Comparison of ENCODE assay signal across 9 cellular contexts in the genomic region with DNA sequence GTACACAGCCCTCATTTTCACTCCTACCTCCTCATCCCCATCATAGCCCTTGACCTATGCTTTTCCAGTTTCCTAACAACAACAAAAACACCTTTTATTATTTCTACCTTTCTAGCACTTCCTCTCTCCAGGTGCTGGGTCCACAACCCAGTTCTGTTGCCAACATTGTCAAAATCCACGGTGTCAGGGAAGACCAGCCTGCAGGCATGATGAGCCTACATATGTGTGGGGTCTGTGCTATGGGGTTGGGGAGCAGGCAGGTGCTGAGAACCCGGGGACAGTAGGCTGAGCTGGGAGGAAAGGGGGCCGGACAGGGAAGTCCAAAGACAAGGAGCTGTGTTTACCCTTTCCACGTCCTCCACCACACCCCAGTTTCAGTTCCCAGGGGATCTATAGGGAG. TPM values are rescaled to one million over a fixed set of nuclear protein-coding genes. Genes with fewer than 3 reads are reported as not detected.
DNase-seq lines count a peak whose midpoint lies in the region; ATAC-seq and TF ChIP-seq lines count a peak whose summit lies in the region.
"Had no signal": no experiment of that assay in that cellular context is flagged by ENCODE, and none has a peak within 500 bp of the region (broad histone marks: within the 10 kb centered on the region; RNA-seq: fewer than 3 reads in every experiment).

No MANE protein-coding gene starts in this region.

- WGBS in urinary bladder, result 52% methylated on average over 4 of the region's 4 CpGs

- H3K4me1 Mint-ChIP-seq in MCF 10A (ENCODE audit: insufficient read depth, unreplicated experiment) (peaks cover 28% of the 10 kb centered on the region), mesothelial cell of epicardium (peaks cover 18% of the 10 kb centered on the region)

- H3K4me3 ChIP-seq in cardiac muscle cell (peak overlapping the region; percentile 82), urinary bladder (ENCODE audit: low read depth, low read length) (peak overlapping the region; percentile 89)

- peaks cover 8% of the 10 kb centered on the region for H3K27me3 ChIP-seq in cardiac muscle cell

- ATAC-seq in Right ventricle myocardium superior (ENCODE audit: poor library complexity), result no peak

- BruUV-seq in MCF 10A (replicated peaks; lab: Mats Ljungman, UMichigan), result no TSS peak

- intact Hi-C loops in Right ventricle myocardium superior (cut with DNase I) (loop anchor here (2.0 kb wide), 1 partner anchor 312 kb away; no protein-coding TSS in a partner anchor), MCF 10A (cut with micrococcal nuclease) (loop anchor here (1.0 kb wide), 1 partner anchor 318 kb away; no protein-coding TSS in a partner anchor)

- TF ChIP-seq CTCF in cardiac muscle cell (IDR thresholded peaks at IDR 0.05; ENCODE audit: low read depth, low read length), result no peak
- no peak for TF ChIP-seq CTCF in MCF 10A (IDR thresholded peaks at IDR 0.05; ENCODE audit: unreplicated experiment)
- TF ChIP-seq CTCF in mesothelial cell of epicardium (IDR thresholded peaks at IDR 0.05; ENCODE audit: unreplicated experiment), result no peak

- peak overlapping the region; percentile 99 for H3K27ac Mint-ChIP-seq in MCF 10A (ENCODE audit: low read depth, unreplicated experiment)
- H3K27ac Mint-ChIP-seq in mesothelial cell of epicardium, result peak overlapping the region; percentile 97

- no peaks in the 10 kb centered on the region for H3K27me3 Mint-ChIP-seq in MCF 10A (ENCODE audit: insufficient read depth, unreplicated experiment)
- peaks cover 6% of the 10 kb centered on the region for H3K27me3 Mint-ChIP-seq in mesothelial cell of epicardium (ENCODE audit: low read depth)

- H3K9me3 ChIP-seq in cardiac muscle cell (ENCODE audit: low read depth), result no peaks in the 10 kb centered on the region

- H3K27ac ChIP-seq in cardiac muscle cell, result no peak overlapping the region
- H3K27ac ChIP-seq in urinary bladder (ENCODE audit: low read depth), result no peak overlapping the region

- H3K9me3 Mint-ChIP-seq in MCF 10A (ENCODE audit: unreplicated experiment) (no peaks in the 10 kb centered on the region), mesothelial cell of epicardium (no peaks in the 10 kb centered on the region)

- DNase-seq in cardiac muscle cell (ENCODE audit: low read depth in 1 of 2, low spot score in 1 of 2) (no peak), Right ventricle myocardium superior (no peak), MCF 10A (ENCODE audit: unreplicated experiment) (no peak), mesothelial cell of epicardium (ENCODE audit: low spot score in 2 of 2, unreplicated experiment in 2 of 2) (no peak), COR-L47 (lab: John Stamatoyannopoulos, UW) (no peak), NCI-H2029 treated with DMSO at 0.1 percent for 48 hours (lab: John Stamatoyannopoulos, UW) (no peak)
- no peak for DNase-seq in activated effector memory CD4-positive, alpha-beta T cell treated with anti-CD3 and anti-CD28 coated beads, Interleukin-2, amount 50 U/mL, for 16 hours

- H3K36me3 Mint-ChIP-seq in MCF 10A (ENCODE audit: insufficient read depth, unreplicated experiment) (peaks cover 32% of the 10 kb centered on the region), mesothelial cell of epicardium (peaks cover 19% of the 10 kb centered on the region)

- POLR2A ChIA-PET in MCF 10A (lab: Yijun Ruan, JAX), result interaction anchor here (0.6 to 4.6 kb wide), 16 partner anchors 9 to 359 kb away, joined by 3 to 59 read pairs (median 4); a partner anchor contains a TSS

- H3K36me3 ChIP-seq in cardiac muscle cell (peaks cover 19% of the 10 kb centered on the region), urinary bladder (ENCODE audit: insufficient read depth) (no peaks in the 10 kb centered on the region)

- peaks cover 3% of the 10 kb centered on the region for H3K4me1 ChIP-seq in cardiac muscle cell (ENCODE audit: low read depth)
- no peaks in the 10 kb centered on the region for H3K4me1 ChIP-seq in urinary bladder (ENCODE audit: insufficient read depth)

- CTCF ChIA-PET in MCF 10A (lab: Yijun Ruan, JAX), result interaction anchor here (1.7 to 9.7 kb wide), 3 partner anchors 46 to 92 kb away, joined by 4 to 124 read pairs (median 7); a partner anchor contains a TSS

- H3K4me3 Mint-ChIP-seq in MCF 10A (ENCODE audit: unreplicated experiment) (peak overlapping the region; percentile 92), mesothelial cell of epicardium (peak overlapping the region; percentile 99)

RNA-seq across cellular contexts. Expression of a gene that starts 0.7 kb away (rescaled TPM):
- total RNA-seq in cardiac muscle cell, result 18.4 and 21.4 TPM in 2 replicates
- polyA plus RNA-seq in cardiac muscle cell, result 43.9 and 48.4 TPM in 2 replicates
- total RNA-seq in Right ventricle myocardium superior, result 15.9 TPM
- total RNA-seq in MCF 10A (2022), result 82.5 and 105 TPM in 2 replicates
- total RNA-seq in mesothelial cell of epicardium, result 39.1 to 41.5 TPM (median 40.9 TPM) in 3 replicates
- total RNA-seq in urinary bladder, result 17.9 TPM
- polyA plus RNA-seq in urinary bladder, result 27.4 TPM

RNA-seq across cellular contexts. Expression of a gene that starts 3.1 kb away (rescaled TPM):
- total RNA-seq in cardiac muscle cell (not detected in 2 replicates), Right ventricle myocardium superior (not detected), MCF 10A (2022) (not detected in 2 replicates), mesothelial cell of epicardium (not detected in 3 replicates), urinary bladder (not detected)
- polyA plus RNA-seq in cardiac muscle cell (not detected in 2 replicates), urinary bladder (0.38 TPM)
- total RNA-seq: dermis microvascular lymphatic vessel endothelial cell had no signal

RNA-seq across cellular contexts. Expression of a gene that starts 15.7 kb away (rescaled TPM):
- 19.5 and 19.8 TPM in 2 replicates for total RNA-seq in cardiac muscle cell
- polyA plus RNA-seq in cardiac muscle cell, result 13.9 and 15.3 TPM in 2 replicates
- 7.0 TPM for total RNA-seq in Right ventricle myocardium superior
- total RNA-seq in MCF 10A (2022), result 11.8 and 15.1 TPM in 2 replicates
- total RNA-seq in mesothelial cell of epicardium, result 21.2 to 22.2 TPM (median 21.4 TPM) in 3 replicates
- total RNA-seq in urinary bladder, result 13.5 TPM
- polyA plus RNA-seq in urinary bladder, result 14.4 TPM

RNA-seq across cellular contexts. Expression of a gene that starts 34.6 kb away (rescaled TPM):
- total RNA-seq in cardiac muscle cell, result 0.86 and 2.1 TPM in 2 replicates
- 0.57 and 2.1 TPM in 2 replicates for polyA plus RNA-seq in cardiac muscle cell
- total RNA-seq in Right ventricle myocardium superior, result not detected
- not detected in 2 replicates for total RNA-seq in MCF 10A (2022)
- not detected in 3 replicates for total RNA-seq in mesothelial cell of epicardium
- total RNA-seq in urinary bladder, result not detected
- 0.06 TPM for polyA plus RNA-seq in urinary bladder
- total RNA-seq: dermis microvascular lymphatic vessel endothelial cell had no signal

RNA-seq across cellular contexts. Expression of a gene that starts 41.2 kb away (rescaled TPM):
- total RNA-seq in cardiac muscle cell, result 2.3 TPM in 1 of 2 replicates, not detected in the other
- 0.96 and 2.6 TPM in 2 replicates for polyA plus RNA-seq in cardiac muscle cell
- 0.46 TPM for total RNA-seq in Right ventricle myocardium superior
- total RNA-seq in MCF 10A (2022), result not detected in 2 replicates
- total RNA-seq in mesothelial cell of epicardium, result not detected in 3 replicates
- total RNA-seq in urinary bladder, result not detected
- polyA plus RNA-seq in urinary bladder, result 4.1 TPM
- total RNA-seq: dermis microvascular lymphatic vessel endothelial cell had no signal
